ENCODE assay signal across 9 cellular contexts in the genomic region with DNA sequence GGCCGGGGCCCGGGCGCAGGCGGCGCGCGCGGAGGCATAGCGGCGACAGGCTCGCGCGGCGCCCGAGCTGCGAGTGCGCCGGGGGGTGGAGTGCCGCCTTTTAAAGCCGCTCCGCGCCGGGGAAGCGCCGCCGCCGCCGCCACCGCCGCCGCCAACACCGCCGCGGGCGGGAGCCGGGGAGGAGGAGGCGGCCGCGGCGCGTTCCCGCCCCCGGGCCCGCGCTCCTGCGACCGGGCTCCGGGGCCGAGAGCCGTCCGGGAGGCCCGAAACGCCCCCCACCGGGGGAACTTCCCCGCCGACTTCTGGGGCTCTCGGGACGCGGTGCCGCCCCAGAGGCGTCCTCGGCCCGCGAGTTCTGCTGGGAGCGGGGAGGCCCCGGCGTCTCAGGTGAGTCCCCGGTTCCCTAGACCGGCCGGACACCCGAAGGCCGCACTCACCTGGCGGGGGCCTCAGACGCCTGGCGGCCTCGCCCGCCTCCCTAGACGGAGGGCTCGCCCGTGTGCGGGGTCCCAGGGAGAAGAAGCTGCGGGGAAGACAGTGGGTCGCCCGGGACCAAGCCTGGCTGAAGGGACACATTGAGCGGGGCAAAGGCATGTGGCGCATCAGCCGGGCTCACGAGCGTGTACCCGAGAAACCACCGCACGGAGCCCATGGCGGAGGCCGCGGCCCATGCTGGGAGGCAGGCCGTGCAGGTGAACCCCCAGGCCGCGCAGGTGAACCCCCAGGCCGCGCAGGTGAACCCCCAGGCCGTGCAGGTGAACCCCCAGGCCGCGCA. TPM values are rescaled to one million over a fixed set of nuclear protein-coding genes. Genes with fewer than 3 reads are reported as not detected.
A peak's percentile ranks its signal among the peaks of the same experiment; 100 is the strongest.
DNase-seq lines count a peak whose midpoint lies in the region; ATAC-seq, FAIRE-seq and TF ChIP-seq lines count a peak whose summit lies in the region.
"Had no signal": no experiment of that assay in that cellular context is flagged by ENCODE, and none has a peak within 500 bp of the region (broad histone marks: within the 10 kb centered on the region; RNA-seq: fewer than 3 reads in every experiment).

A gene (minus strand): TSS at position 75 of the 775 bp plus-strand sequence. CDS start 37 bp downstream, at position 38.

- peaks cover 7% of the 10 kb centered on the region for H3K4me1 Mint-ChIP-seq in activated T-cell treated with anti-CD3 and anti-CD28 coated beads, Interleukin-2, amount 50 U/mL, for 72 hours (ENCODE audit: low read depth)

- no peaks in the 10 kb centered on the region for H3K9me3 Mint-ChIP-seq in activated T-cell treated with anti-CD3 and anti-CD28 coated beads, Interleukin-2, amount 50 U/mL, for 72 hours

- peak within 1 kb of the TSS; percentile 69 for H3K4me3 Mint-ChIP-seq in activated T-cell treated with anti-CD3 and anti-CD28 coated beads, Interleukin-2, amount 50 U/mL, for 72 hours

- POLR2A ChIA-PET in SK-N-SH (lab: Yijun Ruan, JAX) = no interaction called here

- no peak within 1 kb of the TSS for H3K4me2 ChIP-seq in SK-N-SH

- H3F3A ChIP-seq in SK-N-SH (replicated peaks; ENCODE audit: insufficient read depth) = no peaks in the 10 kb centered on the region

- no peaks in the 10 kb centered on the region for H3K79me2 ChIP-seq in SK-N-SH (ENCODE audit: insufficient read depth)

- H3K9ac ChIP-seq in SK-N-SH (no peak within 1 kb of the TSS), iPS-18a (ENCODE audit: low read length) (no peak within 1 kb of the TSS)

- H3K4me3 ChIP-seq in SK-N-SH (ENCODE audit: low read depth in 2 of 2, low read length in 1 of 2) (peak within 1 kb of the TSS in 1 of 2 experiments; percentile 43; a peak in 2 of 4 replicates), iPS-18a (ENCODE audit: low read length) (peak within 1 kb of the TSS; percentile 39), skin epidermis (peak within 1 kb of the TSS in 6 of 7 experiments; percentile 5 to 38 (median 22))

- FAIRE-seq in GM19239 (lab: Jason Lieb, UNC) = no peak
- FAIRE-seq: G401.6 had no signal

- no peak for TF ChIP-seq CTCF in SK-N-SH (IDR thresholded peaks at IDR 0.05)

- H3K36me3 ChIP-seq in SK-N-SH (replicated peaks in 1 of 2; ENCODE audit: control insufficient read depth in 1 of 2, insufficient read depth in 2 of 2, low read length in 1 of 2) = no peaks in the 10 kb centered on the region
- H3K36me3 ChIP-seq in iPS-18a (ENCODE audit: control insufficient read depth, low read depth, low read length) = no peaks in the 10 kb centered on the region

- H4K20me1 ChIP-seq in SK-N-SH (ENCODE audit: insufficient read depth) = no peaks in the 10 kb centered on the region

- H3K9me3 ChIP-seq in SK-N-SH (no peaks in the 10 kb centered on the region), iPS-18a (ENCODE audit: control insufficient read depth, low read depth, low read length) (no peaks in the 10 kb centered on the region)

- CTCF ChIA-PET in SK-N-SH (lab: Yijun Ruan, JAX) = interaction anchor here (1.2 to 1.7 kb wide), 4 partner anchors 122 to 190 kb away, joined by 3 to 5 read pairs (median 4); no protein-coding TSS in a partner anchor

- WGBS in SK-N-SH (ENCODE audit: low lambda C conversion rate) = 90% methylated on average over 16 of the region's 103 CpGs

- H3K27ac ChIP-seq in SK-N-SH (ENCODE audit: low read depth in 2 of 2, low read length in 1 of 2) (no peak within 1 kb of the TSS), iPS-18a (ENCODE audit: low read length) (no peak within 1 kb of the TSS), skin epidermis (peak within 1 kb of the TSS in 1 of 21 experiments; percentile 50)

- peaks cover 66% of the 10 kb centered on the region for H3K27me3 Mint-ChIP-seq in activated T-cell treated with anti-CD3 and anti-CD28 coated beads, Interleukin-2, amount 50 U/mL, for 72 hours (ENCODE audit: low read depth)

- no peak within 1 kb of the TSS for H2AFZ ChIP-seq in SK-N-SH (ENCODE audit: low read depth)

- ATAC-seq in SK-N-SH treated with all-trans-retinoic acid at 6 μM for 48 hours = no peak
- ATAC-seq in activated T-cell treated with anti-CD3 and anti-CD28 coated beads, Interleukin-2, amount 50 U/mL, for 72 hours (replicated peaks in 1 of 2) = peak; percentile 42 to 54
- no peak for ATAC-seq in HG02852 (IDR thresholded peaks at IDR 0.05; ENCODE audit: unreplicated experiment)

- TF ChIP-seq RAD21 in SK-N-SH (IDR thresholded peaks at IDR 0.05; ENCODE audit: low read length) = no peak

- H3K4me1 ChIP-seq in SK-N-SH (ENCODE audit: control insufficient read depth in 1 of 2, insufficient read depth in 2 of 2, low read depth in 1 of 2, low read length in 1 of 2) (no peaks in the 10 kb centered on the region; a peak in 1 of 4 replicates), iPS-18a (ENCODE audit: control insufficient read depth, low read depth, low read length) (peaks cover 7% of the 10 kb centered on the region)

- H3K27me3 ChIP-seq in SK-N-SH (ENCODE audit: insufficient read depth) = no peaks in the 10 kb centered on the region
- peaks cover 51% of the 10 kb centered on the region for H3K27me3 ChIP-seq in iPS-18a (ENCODE audit: control insufficient read depth, insufficient read depth, low read length)

- H3K36me3 Mint-ChIP-seq in activated T-cell treated with anti-CD3 and anti-CD28 coated beads, Interleukin-2, amount 50 U/mL, for 72 hours (ENCODE audit: insufficient read depth in 2 of 2) = peaks cover 0 to 2% of the 10 kb centered on the region in 2 donors

- H3K9me2 ChIP-seq in SK-N-SH = no peaks in the 10 kb centered on the region

- H3K27ac Mint-ChIP-seq in activated T-cell treated with anti-CD3 and anti-CD28 coated beads, Interleukin-2, amount 50 U/mL, for 72 hours = no peak within 1 kb of the TSS

- no peak for TF ChIP-seq EP300 in SK-N-SH (IDR thresholded peaks at IDR 0.05; ENCODE audit: borderline replicate concordance in 1 of 2, low read depth in 1 of 2, low read length in 1 of 2)

- peak; percentile 87 for DNase-seq in SK-N-SH
- peak in 1 of 2 donors; percentile 19 for DNase-seq in activated T-cell treated with anti-CD3 and anti-CD28 coated beads, Interleukin-2, amount 50 U/mL, for 72 hours
- no peak for DNase-seq in GM19239 (ENCODE audit: insufficient read length, low spot score)
- DNase-seq in NCI-H526 treated with DMSO at 0.1 percent for 48 hours (lab: John Stamatoyannopoulos, UW) = no peak

TF ChIP-seq in SK-N-SH, 30 proteins besides CTCF, POLR2A, EP300 and RAD21 (continues in another document):
- TF ChIP-seq EZH2phosphoT487 (IDR thresholded peaks at IDR 0.05; ENCODE audit: borderline replicate concordance, low read depth) (no peak), CHD2 (IDR thresholded peaks at IDR 0.05; ENCODE audit: low read length, partially characterized antibody) (no peak)
- TF ChIP-seq, protein P1, sequence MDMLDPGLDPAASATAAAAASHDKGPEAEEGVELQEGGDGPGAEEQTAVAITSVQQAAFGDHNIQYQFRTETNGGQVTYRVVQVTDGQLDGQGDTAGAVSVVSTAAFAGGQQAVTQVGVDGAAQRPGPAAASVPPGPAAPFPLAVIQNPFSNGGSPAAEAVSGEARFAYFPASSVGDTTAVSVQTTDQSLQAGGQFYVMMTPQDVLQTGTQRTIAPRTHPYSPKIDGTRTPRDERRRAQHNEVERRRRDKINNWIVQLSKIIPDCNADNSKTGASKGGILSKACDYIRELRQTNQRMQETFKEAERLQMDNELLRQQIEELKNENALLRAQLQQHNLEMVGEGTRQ (IDR thresholded peaks at IDR 0.05; ENCODE audit: borderline replicate concordance, low read depth, low read length) = no peak

TF ChIP-seq in SK-N-SH treated with all-trans-retinoic acid at 6 μM for 48 hours, 23 proteins besides CTCF, POLR2A, EP300 and RAD21:
- TF ChIP-seq CSDC2 (CRISPR knock-in tag; IDR thresholded peaks at IDR 0.05) (no peak), SNAI2 (CRISPR knock-in tag; IDR thresholded peaks at IDR 0.05) (no peak), ZNF8 (CRISPR knock-in tag; IDR thresholded peaks at IDR 0.05) (no peak)

RNA-seq across cellular contexts. Expression of the gene that starts here (rescaled TPM):
- 0.03 and 0.10 TPM in 2 replicates for polyA plus RNA-seq in SK-N-SH (2012; rRNA removed)
- polyA plus RNA-seq in SK-N-SH (2012; cell fraction: cytosol; rRNA removed) = 0.05 and 0.45 TPM in 2 replicates
- polyA plus RNA-seq in SK-N-SH (2012; cell fraction: nucleus; rRNA removed) = 0.23 and 0.32 TPM in 2 replicates
- 1 to 10 TPM in 1 of 2 donors, under 1 TPM in 1; 0.51 to 2.3 TPM for total RNA-seq in activated T-cell treated with anti-CD3 and anti-CD28 coated beads, Interleukin-2, amount 50 U/mL, for 72 hours

Comparison
In these comparisons a context has a peak if more than half of its experiments do, and no peak if none do; other contexts are left out.
1. Peak in DNase-seq in SK-N-SH; RNA of the gene not detected or under 1 TPM.
2. ATAC-seq: peak in activated T-cell treated with anti-CD3 and anti-CD28 coated beads, Interleukin-2, amount 50 U/mL, for 72 hours (2 of 2); none in SK-N-SH treated with all-trans-retinoic acid at 6 μM for 48 hours (single experiment) and HG02852 (single experiment).